In the genomic region with DNA sequence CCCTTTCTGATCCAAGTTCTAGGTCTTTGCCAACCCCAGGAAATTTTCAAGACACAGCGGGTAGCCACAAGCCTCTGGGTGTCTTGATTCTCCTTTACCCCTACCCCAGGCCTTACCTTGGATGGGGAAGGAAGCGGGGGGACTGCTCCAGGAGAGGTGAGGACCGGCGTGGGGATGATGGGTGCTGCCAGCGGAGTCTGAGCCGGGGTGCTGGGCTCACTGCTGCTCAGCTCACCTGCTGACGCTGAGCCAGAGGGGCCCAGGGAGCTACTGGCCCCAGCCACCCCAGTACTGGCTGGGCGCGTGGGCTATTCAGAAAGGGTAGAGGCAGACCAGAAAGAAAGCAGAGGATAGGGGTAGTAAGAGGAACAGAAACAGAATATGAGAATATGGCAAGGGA, we compare ENCODE assay signal across 14 cellular contexts. TPM values are rescaled to one million over a fixed set of nuclear protein-coding genes. Genes with fewer than 3 reads are reported as not detected.
A peak's percentile ranks its signal among the peaks of the same experiment; 100 is the strongest.
DNase-seq lines count a peak whose midpoint lies in the region; ATAC-seq and TF ChIP-seq lines count a peak whose summit lies in the region.
"Had no signal": no experiment of that assay in that cellular context is flagged by ENCODE, and none has a peak within 500 bp of the region (broad histone marks: within the 10 kb centered on the region; RNA-seq: fewer than 3 reads in every experiment).

No MANE protein-coding gene starts in this region.

- no peak for TF ChIP-seq CTCF in brain (conservative IDR thresholded peaks at IDR 0.05)
- TF ChIP-seq CTCF in glutamatergic neuron (IDR thresholded peaks at IDR 0.05; ENCODE audit: partially characterized antibody, unreplicated experiment): no peak

- peaks cover 4% of the 10 kb centered on the region for H3K4me1 Mint-ChIP-seq in activated T-helper 17 cell treated with anti-CD3 and anti-CD28 coated beads, Interleukin-2, amount 50 U/mL, for 72 hours
- H3K4me1 Mint-ChIP-seq in brain (peaks cover 53% of the 10 kb centered on the region), glutamatergic neuron (ENCODE audit: low read depth, unreplicated experiment) (peaks cover 27% of the 10 kb centered on the region)
- peaks cover 5% of the 10 kb centered on the region for H3K4me1 Mint-ChIP-seq in activated CD8-positive, alpha-beta memory T cell treated with anti-CD3 and anti-CD28 coated beads, Interleukin-2, amount 10 ng/mL, durations not matched to agents 7 days and 5 days

- H3K27me3 Mint-ChIP-seq in activated T-helper 17 cell treated with anti-CD3 and anti-CD28 coated beads, Interleukin-2, amount 50 U/mL, for 72 hours: no peaks in the 10 kb centered on the region
- H3K27me3 Mint-ChIP-seq in brain (peaks cover 3% of the 10 kb centered on the region), glutamatergic neuron (ENCODE audit: unreplicated experiment) (peaks cover 27% of the 10 kb centered on the region)
- no peaks in the 10 kb centered on the region for H3K27me3 Mint-ChIP-seq in activated CD8-positive, alpha-beta memory T cell treated with anti-CD3 and anti-CD28 coated beads, Interleukin-2, amount 10 ng/mL, durations not matched to agents 7 days and 5 days
- H3K27me3 Mint-ChIP-seq: CD4-positive, CD25-positive, alpha-beta regulatory T cell had no signal

- peak overlapping the region; percentile 49 for H3K27ac ChIP-seq in substantia nigra (ENCODE audit: low read depth, low read length, poor library complexity, severe bottlenecking)
- H3K27ac ChIP-seq: GM23248 had no signal

- peak overlapping the region; percentile 72 for H3K27ac Mint-ChIP-seq in activated T-helper 17 cell treated with anti-CD3 and anti-CD28 coated beads, Interleukin-2, amount 50 U/mL, for 72 hours
- peak overlapping the region in 4 of 5 experiments; percentile 20 to 98 (median 63) for H3K27ac Mint-ChIP-seq in brain
- peak overlapping the region; percentile 65 for H3K27ac Mint-ChIP-seq in glutamatergic neuron (ENCODE audit: unreplicated experiment)
- H3K27ac Mint-ChIP-seq in activated CD8-positive, alpha-beta memory T cell treated with anti-CD3 and anti-CD28 coated beads, Interleukin-2, amount 10 ng/mL, durations not matched to agents 7 days and 5 days: no peak overlapping the region

- DNase-seq in glutamatergic neuron: no peak
- no peak for DNase-seq in substantia nigra (lab: John Stamatoyannopoulos, UW)
- DNase-seq in activated CD8-positive, alpha-beta memory T cell treated with anti-CD3 and anti-CD28 coated beads, Interleukin-2, amount 10 ng/mL, durations not matched to agents 7 days and 5 days: no peak
- no peak for DNase-seq in activated CD8-positive, alpha-beta memory T cell treated with anti-CD3 and anti-CD28 coated beads, Interleukin-2, amount 50 U/mL, for 48 hours
- DNase-seq: ACHN; BE2C; C1 segment of cervical spinal cord; CD4-positive, CD25-positive, alpha-beta regulatory T cell; DMS153; DMS79; GDM1; GM23248 had no signal

- no peak overlapping the region for H3K4me3 Mint-ChIP-seq in activated T-helper 17 cell treated with anti-CD3 and anti-CD28 coated beads, Interleukin-2, amount 50 U/mL, for 72 hours
- H3K4me3 Mint-ChIP-seq in brain (peak overlapping the region; percentile 10 to 98 (median 75)), glutamatergic neuron (ENCODE audit: unreplicated experiment) (peak overlapping the region; percentile 98)
- no peak overlapping the region for H3K4me3 Mint-ChIP-seq in activated CD8-positive, alpha-beta memory T cell treated with anti-CD3 and anti-CD28 coated beads, Interleukin-2, amount 10 ng/mL, durations not matched to agents 7 days and 5 days
- H3K4me3 Mint-ChIP-seq: CD4-positive, CD25-positive, alpha-beta regulatory T cell had no signal

- ATAC-seq in activated T-helper 17 cell treated with anti-CD3 and anti-CD28 coated beads, Interleukin-2, amount 50 U/mL, for 72 hours (replicated peaks): no peak
- no peak for ATAC-seq in activated CD8-positive, alpha-beta memory T cell treated with anti-CD3 and anti-CD28 coated beads, Interleukin-2, amount 10 ng/mL, durations not matched to agents 7 days and 5 days

- H3K36me3 Mint-ChIP-seq in activated T-helper 17 cell treated with anti-CD3 and anti-CD28 coated beads, Interleukin-2, amount 50 U/mL, for 72 hours (ENCODE audit: low read depth): peaks cover 62% of the 10 kb centered on the region
- peaks cover 63% of the 10 kb centered on the region for H3K36me3 Mint-ChIP-seq in brain
- H3K36me3 Mint-ChIP-seq in glutamatergic neuron (ENCODE audit: unreplicated experiment): peaks cover 10% of the 10 kb centered on the region
- peaks cover 18% of the 10 kb centered on the region for H3K36me3 Mint-ChIP-seq in activated CD8-positive, alpha-beta memory T cell treated with anti-CD3 and anti-CD28 coated beads, Interleukin-2, amount 10 ng/mL, durations not matched to agents 7 days and 5 days

- H3K9me3 Mint-ChIP-seq in activated T-helper 17 cell treated with anti-CD3 and anti-CD28 coated beads, Interleukin-2, amount 50 U/mL, for 72 hours: no peaks in the 10 kb centered on the region
- H3K9me3 Mint-ChIP-seq in brain (no peaks in the 10 kb centered on the region), glutamatergic neuron (ENCODE audit: unreplicated experiment) (peaks cover 33% of the 10 kb centered on the region)
- no peaks in the 10 kb centered on the region for H3K9me3 Mint-ChIP-seq in activated CD8-positive, alpha-beta memory T cell treated with anti-CD3 and anti-CD28 coated beads, Interleukin-2, amount 10 ng/mL, durations not matched to agents 7 days and 5 days (ENCODE audit: low read depth)
- H3K9me3 Mint-ChIP-seq: CD4-positive, CD25-positive, alpha-beta regulatory T cell had no signal

- CTCF ChIA-PET in activated CD8-positive, alpha-beta memory T cell treated with anti-CD3 and anti-CD28 coated beads, Interleukin-2, amount 10 ng/mL, durations not matched to agents 7 days and 5 days (lab: Charles Lee): interaction anchor here (1.6 kb wide), 1 partner anchor 20 kb away, joined by 5 read pairs; no protein-coding TSS in a partner anchor

RNA-seq across cellular contexts. Expression of gene DCTN1, which starts 8.7 kb away (rescaled TPM):
- total RNA-seq in activated T-helper 17 cell treated with anti-CD3 and anti-CD28 coated beads, Interleukin-2, amount 50 U/mL, for 72 hours: 100 to 1,000 TPM in 1 of 2 donors, 10 to 100 TPM in 1; 84.0 to 108 TPM
- polyA plus RNA-seq in brain (ENCODE audit: insufficient read depth, low read depth, low replicate concordance): 403 TPM
- 832 TPM for total RNA-seq in glutamatergic neuron (ENCODE audit: unreplicated experiment)
- total RNA-seq in activated CD8-positive, alpha-beta memory T cell treated with anti-CD3 and anti-CD28 coated beads, Interleukin-2, amount 10 ng/mL, durations not matched to agents 7 days and 5 days: 100 to 1,000 TPM in 1 of 2 experiments, 10 to 100 TPM in 1; 98.3 to 108 TPM

RNA-seq across cellular contexts. Expression of gene SLC4A5, which starts 28.2 kb away (rescaled TPM):
- total RNA-seq in activated T-helper 17 cell treated with anti-CD3 and anti-CD28 coated beads, Interleukin-2, amount 50 U/mL, for 72 hours: 1 to 10 TPM; 2.2 to 4.4 TPM
- 0.37 TPM for polyA plus RNA-seq in brain (ENCODE audit: insufficient read depth, low read depth, low replicate concordance)
- 8.2 TPM for total RNA-seq in glutamatergic neuron (ENCODE audit: unreplicated experiment)
- total RNA-seq in activated CD8-positive, alpha-beta memory T cell treated with anti-CD3 and anti-CD28 coated beads, Interleukin-2, amount 10 ng/mL, durations not matched to agents 7 days and 5 days: 1 to 10 TPM in 1 of 2 experiments, under 1 TPM in 1; 0.42 to 2.6 TPM

RNA-seq across cellular contexts. Expression of gene C2orf81, which starts 50.0 kb away (rescaled TPM):
- 1 to 10 TPM; 2.3 to 9.7 TPM for total RNA-seq in activated T-helper 17 cell treated with anti-CD3 and anti-CD28 coated beads, Interleukin-2, amount 50 U/mL, for 72 hours
- 9.9 TPM for polyA plus RNA-seq in brain (ENCODE audit: insufficient read depth, low read depth, low replicate concordance)
- 3.7 TPM for total RNA-seq in glutamatergic neuron (ENCODE audit: unreplicated experiment)
- 1 to 10 TPM in 1 of 2 experiments, under 1 TPM in 1; 0.93 to 1.8 TPM for total RNA-seq in activated CD8-positive, alpha-beta memory T cell treated with anti-CD3 and anti-CD28 coated beads, Interleukin-2, amount 10 ng/mL, durations not matched to agents 7 days and 5 days

RNA-seq across cellular contexts. Expression of gene WDR54, which starts 50.1 kb away (rescaled TPM):
- total RNA-seq in activated T-helper 17 cell treated with anti-CD3 and anti-CD28 coated beads, Interleukin-2, amount 50 U/mL, for 72 hours: 100 to 1,000 TPM in 1 of 2 donors, 10 to 100 TPM in 1; 85.8 to 194 TPM
- polyA plus RNA-seq in brain (ENCODE audit: insufficient read depth, low read depth, low replicate concordance): 95.5 TPM
- 29.5 TPM for total RNA-seq in glutamatergic neuron (ENCODE audit: unreplicated experiment)
- total RNA-seq in activated CD8-positive, alpha-beta memory T cell treated with anti-CD3 and anti-CD28 coated beads, Interleukin-2, amount 10 ng/mL, durations not matched to agents 7 days and 5 days: 10 to 100 TPM; 82.7 to 84.0 TPM

Comparison
In these comparisons a context has a peak if more than half of its experiments do, and no peak if none do; other contexts are left out.
1. H3K4me3 Mint-ChIP-seq: peak in brain (5 of 5) and glutamatergic neuron (single experiment); none in activated T-helper 17 cell treated with anti-CD3 and anti-CD28 coated beads, Interleukin-2, amount 50 U/mL, for 72 hours (single experiment) and activated CD8-positive, alpha-beta memory T cell treated with anti-CD3 and anti-CD28 coated beads, Interleukin-2, amount 10 ng/mL, durations not matched to agents 7 days and 5 days (single experiment).